ENCODE assay signal across 9 cellular contexts in the genomic region with DNA sequence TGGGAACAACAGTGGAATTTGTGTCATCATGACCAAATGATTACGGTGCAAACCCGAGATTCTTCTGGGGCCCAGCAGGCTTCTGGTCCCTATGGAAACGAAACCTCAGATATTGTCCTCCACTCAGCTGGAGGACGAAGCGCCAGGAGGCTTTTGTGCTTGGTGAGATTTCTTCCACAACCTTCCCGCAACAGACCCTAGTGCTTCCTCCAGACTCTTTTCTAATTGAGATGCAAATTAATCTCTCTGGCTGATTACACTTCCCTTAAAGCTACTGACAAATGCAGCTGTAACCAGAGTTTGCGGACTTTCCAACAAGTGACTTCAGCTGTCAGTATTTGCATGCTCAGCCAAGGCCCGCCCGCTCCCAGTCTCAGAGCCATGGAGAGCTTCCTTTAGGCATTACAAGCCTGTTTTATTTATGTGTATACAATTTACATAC.
DNase-seq lines count a peak whose midpoint lies in the region; TF ChIP-seq lines count a peak whose summit lies in the region.
"Had no signal": no experiment of that assay in that cellular context is flagged by ENCODE, and none has a peak within 500 bp of the region (broad histone marks: within the 10 kb centered on the region; RNA-seq: fewer than 3 reads in every experiment).

No MANE protein-coding gene starts in this region.

- peaks cover 3% of the 10 kb centered on the region for H3K36me3 Mint-ChIP-seq in IgD-negative memory B cell

- H3K4me3 Mint-ChIP-seq in IgD-negative memory B cell = peak overlapping the region in 3 of 4 donors; percentile 30 to 87 (median 85)

- DNase-seq in NCI-H510A treated with DMSO at 0.1 percent for 48 hours (lab: John Stamatoyannopoulos, UW) = peak; percentile 53
- no peak for DNase-seq in NCI-H510A (lab: John Stamatoyannopoulos, UW)
- DNase-seq in choroid plexus epithelial cell (ENCODE audit: low read depth) = peak; percentile 47
- DNase-seq in T-helper 9 cell = no peak
- no peak for DNase-seq in ovary
- DNase-seq in OCI-M1 (lab: John Stamatoyannopoulos, UW) = no peak
- DNase-seq: trophoblast cell had no signal

- TF ChIP-seq POLR2A in ovary (IDR thresholded peaks at IDR 0.05) = no peak

- no peaks in the 10 kb centered on the region for H3K9me3 Mint-ChIP-seq in IgD-negative memory B cell

- no peaks in the 10 kb centered on the region for H3K9me3 ChIP-seq in ovary

- H3K4me1 Mint-ChIP-seq in IgD-negative memory B cell = peaks cover 35 to 40% (median 38%) of the 10 kb centered on the region in 3 donors

- WGBS in ovary, 3 donors = 78 to 84% (median 81%) methylated on average over 9 of the region's 9 CpGs

- H3K27ac Mint-ChIP-seq in IgD-negative memory B cell = peak overlapping the region in 2 of 3 donors; percentile 10 to 48

- H3K27me3 Mint-ChIP-seq in IgD-negative memory B cell = no peaks in the 10 kb centered on the region

- no peaks in the 10 kb centered on the region for H3K27me3 ChIP-seq in ovary

- TF ChIP-seq EP300 in ovary (IDR thresholded peaks at IDR 0.05) = no peak

- no peaks in the 10 kb centered on the region for H3K36me3 ChIP-seq in ovary

- no peak overlapping the region for H3K4me3 ChIP-seq in choroid plexus epithelial cell (ENCODE audit: low read depth, low read length)
- H3K4me3 ChIP-seq in ovary = no peak overlapping the region

- H3K27ac ChIP-seq in temporal lobe (ENCODE audit: low read depth, low read length) = peak overlapping the region; percentile 58
- no peak overlapping the region for H3K27ac ChIP-seq in ovary

- intact Hi-C loops in ovary (cut with DNase I) = loop anchor here in 1 of 4 donors (10.0 kb wide), 1 partner anchor 59 kb away; no protein-coding TSS in a partner anchor

- H3K4me1 ChIP-seq in ovary (ENCODE audit: insufficient read depth) = no peaks in the 10 kb centered on the region

- TF ChIP-seq CTCF in choroid plexus epithelial cell (conservative IDR thresholded peaks at IDR 0.05; ENCODE audit: low read depth, low read length) (no peak), ovary (IDR thresholded peaks at IDR 0.05) (no peak)

Comparison
In these comparisons a context has a peak if more than half of its experiments do, and no peak if none do; other contexts are left out.
1. DNase-seq: peak in NCI-H510A treated with DMSO at 0.1 percent for 48 hours (single experiment) and choroid plexus epithelial cell (single experiment); none in NCI-H510A (single experiment), T-helper 9 cell (single experiment), ovary (0 of 5) and OCI-M1 (single experiment).